10 cellular contexts compared by ENCODE assay signal in genomic region chr1:9792156-9793042, GRCh38. TPM values are rescaled to one million over a fixed set of nuclear protein-coding genes. Genes with fewer than 3 reads are reported as not detected.
A peak's percentile ranks its signal among the peaks of the same experiment; 100 is the strongest.
DNase-seq lines count a peak whose midpoint lies in the region; ATAC-seq, FAIRE-seq and TF ChIP-seq lines count a peak whose summit lies in the region.
"Had no signal": no experiment of that assay in that cellular context is flagged by ENCODE, and none has a peak within 500 bp of the region (broad histone marks: within the 10 kb centered on the region; RNA-seq: fewer than 3 reads in every experiment).

No MANE protein-coding gene starts in this region.

- no peak overlapping the region for H3K9ac ChIP-seq in IMR-90 (ENCODE audit: low read depth, low read length)
- no peak overlapping the region for H3K9ac ChIP-seq in kidney (ENCODE audit: low read length in 2 of 2)

- H3K23ac ChIP-seq in IMR-90 (ENCODE audit: low read depth, low read length) = peak overlapping the region; percentile 15; the same call in 1 of the 2 replicates

- no peak overlapping the region for H3K14ac ChIP-seq in IMR-90 (replicated peaks; ENCODE audit: low read depth, low read length)

- no peak overlapping the region for H2AFZ ChIP-seq in IMR-90 (replicated peaks; ENCODE audit: low read length, poor library complexity)

- no peak overlapping the region for H2BK5ac ChIP-seq in IMR-90 (ENCODE audit: low read depth, low read length, poor library complexity, severe bottlenecking)

- TF ChIP-seq CTCF in IMR-90 (conservative IDR thresholded peaks at IDR 0.05; ENCODE audit: low read depth, low read length) (no peak), kidney (IDR thresholded peaks at IDR 0.05; ENCODE audit: borderline replicate concordance, extremely low read depth, insufficient read depth) (peak; percentile 2)

- peaks cover 34 to 85% of the 10 kb centered on the region in 2 experiments for H3K79me1 ChIP-seq in IMR-90 (ENCODE audit: low read depth in 1 of 2, low read length in 2 of 2)

- peaks cover 66% of the 10 kb centered on the region for H4K20me1 ChIP-seq in IMR-90 (ENCODE audit: insufficient read depth, low read length)

- TF ChIP-seq POLR2A in IMR-90 (IDR thresholded peaks at IDR 0.05; ENCODE audit: low read depth, low read length) = no peak

- H3K4me1 ChIP-seq in IMR-90 (ENCODE audit: control insufficient read depth, insufficient read depth, low read length) (peaks cover 7% of the 10 kb centered on the region; the same call in 1 of the 2 replicates), kidney (ENCODE audit: control insufficient read depth in 1 of 2, insufficient read depth in 1 of 2, low read depth in 1 of 2, low read length in 2 of 2) (peaks cover 5 to 16% of the 10 kb centered on the region in 2 donors)

- peaks cover 19% of the 10 kb centered on the region for H3K9me1 ChIP-seq in IMR-90 (ENCODE audit: insufficient read depth, low read length)

- TF ChIP-seq RAD21 in IMR-90 (IDR thresholded peaks at IDR 0.05; ENCODE audit: low read length) = no peak

- no peak for FAIRE-seq in kidney (lab: Jason Lieb, UNC)
- FAIRE-seq: TTC549 had no signal

- H3K4me3 ChIP-seq in IMR-90 (ENCODE audit: insufficient read depth, low read depth, low read length) = no peak overlapping the region
- H3K4me3 ChIP-seq in kidney (ENCODE audit: low read length in 2 of 2) = no peak overlapping the region
- H3K4me3 ChIP-seq: stomach had no signal

- ATAC-seq in IMR-90 (ENCODE audit: low read depth) = peak; percentile 62
- ATAC-seq in GM19035 (IDR thresholded peaks at IDR 0.05; ENCODE audit: unreplicated experiment) = no peak

- no peak overlapping the region for H4K8ac ChIP-seq in IMR-90 (ENCODE audit: low read depth in 2 of 2, low read length in 2 of 2)

- dilution Hi-C loops in IMR-90 (cut with HindIII; ENCODE audit: low sequenced_read_pairs, unreplicated experiment) = no loop called here

- no peak overlapping the region for H3K4me2 ChIP-seq in IMR-90 (ENCODE audit: low read depth, low read length)

- CTCF ChIA-PET in IMR-90 (lab: Yijun Ruan, JAX) = interaction anchor here (0.7 to 1.1 kb wide), 2 partner anchors 8 to 417 kb away, joined by 3 read pairs; no protein-coding TSS in a partner anchor

- no peak overlapping the region for H4K91ac ChIP-seq in IMR-90 (ENCODE audit: insufficient read depth, low read depth, low read length)

- no peak overlapping the region for H3K56ac ChIP-seq in IMR-90 (ENCODE audit: extremely low read depth, insufficient read depth, low read length)

- H2BK20ac ChIP-seq in IMR-90 (ENCODE audit: low read depth, low read length) = no peak overlapping the region

- H3K9me3 ChIP-seq in IMR-90 (ENCODE audit: control insufficient read depth, insufficient read depth, low read length) = no peaks in the 10 kb centered on the region
- no peaks in the 10 kb centered on the region for H3K9me3 ChIP-seq in kidney (ENCODE audit: control insufficient read depth in 1 of 2, low read length in 2 of 2)
- H3K9me3 ChIP-seq: stomach had no signal

- no peak overlapping the region for H3K27ac ChIP-seq in IMR-90 (ENCODE audit: insufficient read depth, low read length)
- H3K27ac ChIP-seq in kidney (ENCODE audit: low read depth in 2 of 2, low read length in 2 of 2) = no peak overlapping the region
- H3K27ac ChIP-seq: stomach had no signal

- POLR2A ChIA-PET in IMR-90 (lab: Charles Lee; ENCODE audit: unreplicated experiment) = no interaction called here

- H3K27me3 ChIP-seq in IMR-90 (ENCODE audit: control insufficient read depth, insufficient read depth, low read length) = no peaks in the 10 kb centered on the region
- H3K27me3 ChIP-seq: stomach had no signal

- in situ Hi-C loops in IMR-90 (cut with MboI; ENCODE audit: low sequenced_read_pairs) = no loop called here

- no peak overlapping the region for H2BK120ac ChIP-seq in IMR-90 (ENCODE audit: low read depth, low read length)

- H2AK9ac ChIP-seq in IMR-90 (replicated peaks; ENCODE audit: low read depth, low read length, poor library complexity) = peak overlapping the region; percentile 68

- H2AK5ac ChIP-seq in IMR-90 (ENCODE audit: low read depth, low read length) = no peak overlapping the region

- DNase-seq in COR-L47 (lab: John Stamatoyannopoulos, UW) (peak; percentile 92), IMR-90 (peak; percentile 36), RPMI7951 (ENCODE audit: low read depth) (peak; percentile 51), kidney (no peak), NOMO-1 treated with DMSO at 0.1 percent for 48 hours (lab: John Stamatoyannopoulos, UW; ENCODE audit: unreplicated experiment) (no peak), globus pallidus (ENCODE audit: low spot score) (no peak)
- no peak for DNase-seq in activated CD4-positive, CD25-positive, alpha-beta regulatory T cell (lab: John Stamatoyannopoulos, UW)
- DNase-seq: stomach had no signal

- WGBS in IMR-90 (ENCODE audit: extremely low coverage in 2 of 2, insufficient read length in 1 of 2), 2 experiments = 40% methylated on average over 4 of the region's 14 CpGs; no CpG with 5 or more reads in 1 of the 2 experiments

- H2BK15ac ChIP-seq in IMR-90 (ENCODE audit: low read depth, low read length) = no peak overlapping the region

- H3K4ac ChIP-seq in IMR-90 (ENCODE audit: low read depth, low read length) = no peak overlapping the region

- intact Hi-C loops in IMR-90 (cut with micrococcal nuclease) = no loop called here
- intact Hi-C loops in kidney (cut with DNase I) = no loop called here

- H4K5ac ChIP-seq in IMR-90 (ENCODE audit: low read depth, low read length) = no peak overlapping the region

- H3K36me3 ChIP-seq in IMR-90 (ENCODE audit: control insufficient read depth, insufficient read depth, low read length) (no peaks in the 10 kb centered on the region), kidney (ENCODE audit: control insufficient read depth in 1 of 2, insufficient read depth in 2 of 2, low read length in 2 of 2) (no peaks in the 10 kb centered on the region)
- H3K36me3 ChIP-seq: stomach had no signal

- H3K18ac ChIP-seq in IMR-90 (ENCODE audit: low read depth, low read length) = no peak overlapping the region

- no TSS peak for BruUV-seq in IMR-90 (replicated peaks; lab: Mats Ljungman, UMichigan)

TF ChIP-seq in IMR-90, 13 proteins besides CTCF, POLR2A, EP300 and RAD21:
- TF ChIP-seq SMC3 (IDR thresholded peaks at IDR 0.05; ENCODE audit: low read depth, low read length) = no peak
- TF ChIP-seq, protein P1, sequence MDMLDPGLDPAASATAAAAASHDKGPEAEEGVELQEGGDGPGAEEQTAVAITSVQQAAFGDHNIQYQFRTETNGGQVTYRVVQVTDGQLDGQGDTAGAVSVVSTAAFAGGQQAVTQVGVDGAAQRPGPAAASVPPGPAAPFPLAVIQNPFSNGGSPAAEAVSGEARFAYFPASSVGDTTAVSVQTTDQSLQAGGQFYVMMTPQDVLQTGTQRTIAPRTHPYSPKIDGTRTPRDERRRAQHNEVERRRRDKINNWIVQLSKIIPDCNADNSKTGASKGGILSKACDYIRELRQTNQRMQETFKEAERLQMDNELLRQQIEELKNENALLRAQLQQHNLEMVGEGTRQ (IDR thresholded peaks at IDR 0.05; ENCODE audit: low read depth, low read length) = no peak
- no peak for TF ChIP-seq CEBPB (IDR thresholded peaks at IDR 0.05; ENCODE audit: low read depth, low read length)
- no peak for TF ChIP-seq ELK1 (IDR thresholded peaks at IDR 0.05; ENCODE audit: borderline replicate concordance, low read depth, low read length)
- TF ChIP-seq FOS (IDR thresholded peaks at IDR 0.05; ENCODE audit: low read depth, low read length) = no peak
- TF ChIP-seq CHD1 (IDR thresholded peaks at IDR 0.05; ENCODE audit: low read depth, low read length) = no peak
- TF ChIP-seq MXI1 (IDR thresholded peaks at IDR 0.05; ENCODE audit: borderline replicate concordance, low read depth, low read length) = no peak
- no peak for TF ChIP-seq RFX5 (IDR thresholded peaks at IDR 0.05; ENCODE audit: low read depth, low read length)

RNA-seq across cellular contexts. Expression of gene CLSTN1, which starts 31.4 kb away (rescaled TPM):
- total RNA-seq in IMR-90 (2012; rRNA removed) (30.1 and 31.9 TPM in 2 replicates), kidney (158 TPM)
- polyA plus RNA-seq in IMR-90 (2012; rRNA removed) (55.0 and 72.2 TPM in 2 replicates), kidney (ENCODE audit: insufficient read depth, low read depth, low replicate concordance) (114 TPM)
- 61.7 and 74.8 TPM in 2 replicates for polyA plus RNA-seq in IMR-90 (2012; cell fraction: cytosol; rRNA removed)
- 63.4 and 67.9 TPM in 2 replicates for polyA plus RNA-seq in IMR-90 (2012; cell fraction: nucleus; rRNA removed; ENCODE audit: low replicate concordance)
- total RNA-seq in RPMI7951 (2014; rRNA removed; shearing (Covaris generic)) = 48.3 and 53.6 TPM in 2 replicates

Comparison
In these comparisons a context has a peak if more than half of its experiments do, and no peak if none do; other contexts are left out.
1. DNase-seq: peak in COR-L47 (single experiment), IMR-90 (single experiment) and RPMI7951 (single experiment); none in kidney (single experiment), activated CD4-positive, CD25-positive, alpha-beta regulatory T cell (0 of 4), NOMO-1 treated with DMSO at 0.1 percent for 48 hours (single experiment) and globus pallidus (single experiment).